In the genomic region with DNA sequence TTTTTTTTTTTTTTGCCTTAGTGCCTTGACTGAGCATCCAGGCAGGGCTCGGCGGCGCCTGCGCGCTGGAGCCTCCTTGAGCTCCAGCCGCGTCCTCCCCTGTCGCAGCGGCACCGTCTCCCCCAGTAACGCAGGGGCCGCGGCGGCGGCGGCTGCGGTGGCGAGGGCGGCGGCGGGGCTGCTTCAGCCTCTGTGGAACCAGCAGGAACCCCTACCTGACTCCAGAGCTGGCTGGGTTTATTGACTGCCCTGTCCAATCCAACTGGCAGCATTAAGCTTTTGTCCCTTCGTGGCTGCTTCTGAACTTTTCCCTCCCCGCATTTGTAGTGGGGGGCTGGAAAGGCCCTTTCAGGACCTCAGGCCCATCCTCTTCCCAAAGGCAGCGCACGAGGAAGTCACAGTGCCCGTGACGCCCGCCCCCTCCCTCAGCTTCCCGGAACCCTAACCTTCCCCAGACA, we compare ENCODE assay signal across 9 cellular contexts. TPM values are rescaled to one million over a fixed set of nuclear protein-coding genes. Genes with fewer than 3 reads are reported as not detected.
DNase-seq lines count a peak whose midpoint lies in the region; ATAC-seq and TF ChIP-seq lines count a peak whose summit lies in the region.
"Had no signal": no experiment of that assay in that cellular context is flagged by ENCODE, and none has a peak within 500 bp of the region (broad histone marks: within the 10 kb centered on the region; RNA-seq: fewer than 3 reads in every experiment).

A gene with protein sequence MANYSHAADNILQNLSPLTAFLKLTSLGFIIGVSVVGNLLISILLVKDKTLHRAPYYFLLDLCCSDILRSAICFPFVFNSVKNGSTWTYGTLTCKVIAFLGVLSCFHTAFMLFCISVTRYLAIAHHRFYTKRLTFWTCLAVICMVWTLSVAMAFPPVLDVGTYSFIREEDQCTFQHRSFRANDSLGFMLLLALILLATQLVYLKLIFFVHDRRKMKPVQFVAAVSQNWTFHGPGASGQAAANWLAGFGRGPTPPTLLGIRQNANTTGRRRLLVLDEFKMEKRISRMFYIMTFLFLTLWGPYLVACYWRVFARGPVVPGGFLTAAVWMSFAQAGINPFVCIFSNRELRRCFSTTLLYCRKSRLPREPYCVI (minus strand): TSS at position 397 of the 458 bp plus-strand sequence. CDS start 2,106 bp downstream, outside the sequence.

- H3K27me3 ChIP-seq in mononuclear cell (ENCODE audit: insufficient read depth, low read length), result peaks cover 47% of the 10 kb centered on the region

- H3K27ac Mint-ChIP-seq in activated CD8-positive, alpha-beta T cell treated with anti-CD3 and anti-CD28 coated beads for 36 hours, result no peak within 1 kb of the TSS
- H3K27ac Mint-ChIP-seq: activated naive CD4-positive, alpha-beta T cell treated with anti-CD3 and anti-CD28 coated beads, Interleukin-2, amount 50 U/mL, for 24 hours had no signal

- TF ChIP-seq CTCF in GM10266 (IDR thresholded peaks at IDR 0.05; ENCODE audit: control insufficient read depth, insufficient read depth, low read depth, missing control alignments), result no peak
- no peak for TF ChIP-seq CTCF in activated CD8-positive, alpha-beta T cell treated with anti-CD3 and anti-CD28 coated beads for 36 hours (IDR thresholded peaks at IDR 0.05)
- no peak for TF ChIP-seq CTCF in epithelial cell of esophagus (IDR thresholded peaks at IDR 0.05; ENCODE audit: insufficient read depth, low read depth, low read length, missing control alignments)

- H3K4me1 ChIP-seq in mononuclear cell (ENCODE audit: insufficient read depth, low read length), result peaks cover 11% of the 10 kb centered on the region

- no peaks in the 10 kb centered on the region for H3K9me3 ChIP-seq in mononuclear cell (ENCODE audit: low read depth, low read length)

- ATAC-seq in HG02610 (IDR thresholded peaks at IDR 0.05; ENCODE audit: unreplicated experiment) (peak; percentile 76), GM18873 (IDR thresholded peaks at IDR 0.05; ENCODE audit: low FRiP score, unreplicated experiment) (no peak)
- ATAC-seq in activated CD8-positive, alpha-beta T cell treated with anti-CD3 and anti-CD28 coated beads for 36 hours, result peak; percentile 80

- H3K4me3 Mint-ChIP-seq in activated CD8-positive, alpha-beta T cell treated with anti-CD3 and anti-CD28 coated beads for 36 hours, result no peak within 1 kb of the TSS
- H3K4me3 Mint-ChIP-seq: activated naive CD4-positive, alpha-beta T cell treated with anti-CD3 and anti-CD28 coated beads, Interleukin-2, amount 50 U/mL, for 24 hours had no signal

- DNase-seq in GM10266 (ENCODE audit: extremely low spot score) (peak; percentile 42), NCI-H1694 treated with DMSO at 0.1 percent for 48 hours (lab: John Stamatoyannopoulos, UW) (peak; percentile 47), epithelial cell of esophagus (ENCODE audit: low read depth) (peak; percentile 74), superior temporal gyrus (ENCODE audit: extremely low spot score) (peak; percentile 43)
- peak; percentile 43 for DNase-seq in activated CD8-positive, alpha-beta T cell treated with anti-CD3 and anti-CD28 coated beads for 36 hours

- CTCF ChIA-PET in activated CD8-positive, alpha-beta T cell treated with anti-CD3 and anti-CD28 coated beads for 36 hours (lab: Charles Lee), result no interaction called here

- no peaks in the 10 kb centered on the region for H3K36me3 Mint-ChIP-seq in activated CD8-positive, alpha-beta T cell treated with anti-CD3 and anti-CD28 coated beads for 36 hours (ENCODE audit: low read depth)
- H3K36me3 Mint-ChIP-seq: activated naive CD4-positive, alpha-beta T cell treated with anti-CD3 and anti-CD28 coated beads, Interleukin-2, amount 50 U/mL, for 24 hours had no signal

- H3K4me1 Mint-ChIP-seq in activated CD8-positive, alpha-beta T cell treated with anti-CD3 and anti-CD28 coated beads for 36 hours (ENCODE audit: low read depth), result peaks cover 6% of the 10 kb centered on the region

- intact Hi-C loops in activated CD8-positive, alpha-beta T cell treated with anti-CD3 and anti-CD28 coated beads for 36 hours (cut with micrococcal nuclease), result no loop called here

- POLR2A ChIA-PET in activated CD8-positive, alpha-beta T cell treated with anti-CD3 and anti-CD28 coated beads for 36 hours (lab: Charles Lee), result interaction anchor here (0.6 kb wide), 1 partner anchor 8 kb away, joined by 3 read pairs; no protein-coding TSS in a partner anchor

- H3K9me3 Mint-ChIP-seq in activated CD8-positive, alpha-beta T cell treated with anti-CD3 and anti-CD28 coated beads for 36 hours, result no peaks in the 10 kb centered on the region
- H3K9me3 Mint-ChIP-seq: activated naive CD4-positive, alpha-beta T cell treated with anti-CD3 and anti-CD28 coated beads, Interleukin-2, amount 50 U/mL, for 24 hours had no signal

- H3K4me3 ChIP-seq in epithelial cell of esophagus (ENCODE audit: low read length) (peak within 1 kb of the TSS; percentile 60), mononuclear cell (ENCODE audit: low read length) (peak within 1 kb of the TSS; percentile 17)

- H3K27me3 Mint-ChIP-seq in activated CD8-positive, alpha-beta T cell treated with anti-CD3 and anti-CD28 coated beads for 36 hours, result peaks cover 41% of the 10 kb centered on the region

RNA-seq across cellular contexts. Expression of the gene that starts here (rescaled TPM):
- not detected for total RNA-seq in activated CD8-positive, alpha-beta T cell treated with anti-CD3 and anti-CD28 coated beads for 36 hours
- total RNA-seq in mononuclear cell, result under 0.01 TPM

Comparison
In these comparisons a context has a peak if more than half of its experiments do, and no peak if none do; other contexts are left out.
1. Peak in DNase-seq and ATAC-seq in activated CD8-positive, alpha-beta T cell treated with anti-CD3 and anti-CD28 coated beads for 36 hours; RNA of the gene not detected or under 1 TPM.